16 cellular contexts compared by ENCODE assay signal in the genomic region with DNA sequence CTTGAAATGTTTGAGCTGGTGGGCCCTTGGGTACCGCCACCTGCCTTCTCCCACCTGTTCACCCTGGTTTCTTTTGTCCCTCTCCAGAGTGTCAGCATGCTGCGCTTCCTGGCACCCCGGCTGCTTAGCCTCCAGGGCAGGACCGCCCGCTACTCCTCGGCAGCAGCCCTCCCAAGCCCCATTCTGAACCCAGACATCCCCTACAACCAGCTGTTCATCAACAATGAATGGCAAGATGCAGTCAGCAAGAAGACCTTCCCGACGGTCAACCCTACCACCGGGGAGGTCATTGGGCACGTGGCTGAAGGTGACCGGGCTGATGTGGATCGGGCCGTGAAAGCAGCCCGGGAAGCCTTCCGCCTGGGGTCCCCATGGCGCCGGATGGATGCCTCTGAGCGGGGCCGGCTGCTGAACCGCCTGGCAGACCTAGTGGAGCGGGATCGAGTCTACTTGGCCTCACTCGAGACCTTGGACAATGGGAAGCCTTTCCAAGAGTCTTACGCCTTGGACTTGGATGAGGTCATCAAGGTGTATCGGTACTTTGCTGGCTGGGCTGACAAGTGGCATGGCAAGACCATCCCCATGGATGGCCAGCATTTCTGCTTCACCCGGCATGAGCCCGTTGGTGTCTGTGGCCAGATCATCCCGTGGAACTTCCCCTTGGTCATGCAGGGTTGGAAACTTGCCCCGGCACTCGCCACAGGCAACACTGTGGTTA. TPM values are rescaled to one million over a fixed set of nuclear protein-coding genes. Genes with fewer than 3 reads are reported as not detected.
DNase-seq lines count a peak whose midpoint lies in the region; ATAC-seq and TF ChIP-seq lines count a peak whose summit lies in the region.
"Had no signal": no experiment of that assay in that cellular context is flagged by ENCODE, and none has a peak within 500 bp of the region (broad histone marks: within the 10 kb centered on the region; RNA-seq: fewer than 3 reads in every experiment).

No MANE protein-coding gene starts in this region.

- POLR2A ChIA-PET in IMR-90 (lab: Charles Lee; ENCODE audit: unreplicated experiment) = no interaction called here

- intact Hi-C loops in IMR-90 (cut with micrococcal nuclease) (no loop called here), esophagus muscularis mucosa (cut with DNase I) (no loop called here), tibial artery (cut with DNase I; ENCODE audit: low total_unique reads) (no loop called here)

- BruUV-seq in IMR-90 (replicated peaks; lab: Mats Ljungman, UMichigan) = no TSS peak

- H3K27ac ChIP-seq in IMR-90 (ENCODE audit: insufficient read depth, low read length) = no peak overlapping the region
- peak overlapping the region; percentile 89 to 96 (median 90) for H3K27ac ChIP-seq in esophagus muscularis mucosa (replicated peaks in 1 of 4)
- no peak overlapping the region for H3K27ac ChIP-seq in neuronal stem cell (replicated peaks; ENCODE audit: low read length)
- H3K27ac ChIP-seq in tibial artery = peak overlapping the region; percentile 91 to 97
- H3K27ac ChIP-seq in brain microvascular endothelial cell = no peak overlapping the region
- H3K27ac ChIP-seq: 22Rv1, A549, C4-2B, GM23248, HL-60 had no signal

- CTCF ChIA-PET in IMR-90 (lab: Yijun Ruan, JAX) = no interaction called here

- no peak for TF ChIP-seq EP300 in esophagus muscularis mucosa (IDR thresholded peaks at IDR 0.05)

- no peak for ATAC-seq in IMR-90 (ENCODE audit: low read depth)
- ATAC-seq in effector memory CD8-positive, alpha-beta T cell (replicated peaks) = no peak
- ATAC-seq: A549 had no signal

- H4K91ac ChIP-seq in IMR-90 (ENCODE audit: insufficient read depth, low read depth, low read length) (no peak overlapping the region), neuronal stem cell (ENCODE audit: low read depth, low read length, poor library complexity) (no peak overlapping the region)

- no peak overlapping the region for H2AK5ac ChIP-seq in IMR-90 (ENCODE audit: low read depth, low read length)
- H2AK5ac ChIP-seq in neuronal stem cell (ENCODE audit: low read depth, low read length) = peak overlapping the region; percentile 22

- H3K23ac ChIP-seq in IMR-90 (ENCODE audit: low read depth, low read length) = no peak overlapping the region
- no peak overlapping the region for H3K23ac ChIP-seq in neuronal stem cell (ENCODE audit: low read depth, low read length, poor library complexity)

- peak overlapping the region in 1 of 2 donors; percentile 50 for H3K27ac Mint-ChIP-seq in effector memory CD8-positive, alpha-beta T cell
- H3K27ac Mint-ChIP-seq: CD4-positive, alpha-beta T cell had no signal

- peaks cover 0 to under 1% of the 10 kb centered on the region in 2 donors for H3K27me3 Mint-ChIP-seq in effector memory CD8-positive, alpha-beta T cell
- H3K27me3 Mint-ChIP-seq: CD4-positive, alpha-beta T cell had no signal

- no peak overlapping the region for H3K18ac ChIP-seq in IMR-90 (ENCODE audit: low read depth, low read length)
- H3K18ac ChIP-seq in neuronal stem cell (ENCODE audit: low read length) = no peak overlapping the region

- H3K27me3 ChIP-seq in IMR-90 (ENCODE audit: control insufficient read depth, insufficient read depth, low read length) (no peaks in the 10 kb centered on the region), esophagus muscularis mucosa (no peaks in the 10 kb centered on the region), neuronal stem cell (ENCODE audit: control insufficient read depth in 3 of 3, insufficient read depth in 3 of 3, low read depth in 1 of 3, low read length in 3 of 3) (peaks cover 0 to 3% (median 0%) of the 10 kb centered on the region in 3 experiments), tibial artery (no peaks in the 10 kb centered on the region), brain microvascular endothelial cell (replicated peaks) (no peaks in the 10 kb centered on the region)

- TF ChIP-seq RAD21 in IMR-90 (IDR thresholded peaks at IDR 0.05; ENCODE audit: low read length) = no peak

- no peak overlapping the region for H4K5ac ChIP-seq in IMR-90 (ENCODE audit: low read depth, low read length)

- TF ChIP-seq CTCF in IMR-90 (conservative IDR thresholded peaks at IDR 0.05; ENCODE audit: low read depth, low read length) (no peak), esophagus muscularis mucosa (IDR thresholded peaks at IDR 0.05) (no peak), tibial artery (IDR thresholded peaks at IDR 0.05) (no peak), brain microvascular endothelial cell (IDR thresholded peaks at IDR 0.05; ENCODE audit: low read depth, low read length, missing control alignments) (no peak)

- H3K56ac ChIP-seq in IMR-90 (ENCODE audit: extremely low read depth, insufficient read depth, low read length) = no peak overlapping the region

- H3K4me2 ChIP-seq in IMR-90 (ENCODE audit: low read depth, low read length) (no peak overlapping the region), neuronal stem cell (ENCODE audit: insufficient read depth, low read length, poor library complexity, severe bottlenecking) (no peak overlapping the region)
- H3K4me2 ChIP-seq: A549 had no signal

- no peak overlapping the region for H2AFZ ChIP-seq in IMR-90 (replicated peaks; ENCODE audit: low read length, poor library complexity)
- no peak overlapping the region for H2AFZ ChIP-seq in neuronal stem cell (ENCODE audit: low read length)
- H2AFZ ChIP-seq: GM23248 had no signal

- WGBS in IMR-90 (ENCODE audit: extremely low coverage in 2 of 2, insufficient read length in 1 of 2), 2 experiments = 95% methylated on average over 25 of the region's 30 CpGs; no CpG with 5 or more reads in 1 of the 2 experiments
- 88% methylated on average over 23 of the region's 30 CpGs for WGBS in esophagus muscularis mucosa
- no CpG with 5 or more reads among the region's 30 CpGs for WGBS in neuronal stem cell (ENCODE audit: extremely low coverage in 2 of 2, insufficient read length in 2 of 2, insufficient replicate concordance in 1 of 2), 2 donors

- H3K79me1 ChIP-seq in IMR-90 (ENCODE audit: low read depth in 1 of 2, low read length in 2 of 2) (peaks cover 20 to 49% of the 10 kb centered on the region in 2 experiments), neuronal stem cell (ENCODE audit: low read depth, low read length) (peaks cover 5% of the 10 kb centered on the region)

- peaks cover 19 to 22% of the 10 kb centered on the region in 2 donors for H3K4me1 Mint-ChIP-seq in effector memory CD8-positive, alpha-beta T cell (ENCODE audit: low read depth in 2 of 2)

- TF ChIP-seq POLR2A in IMR-90 (IDR thresholded peaks at IDR 0.05; ENCODE audit: low read depth, low read length) = no peak
- TF ChIP-seq POLR2A in esophagus muscularis mucosa (IDR thresholded peaks at IDR 0.05; ENCODE audit: low read depth) = no peak

- H3K4me3 Mint-ChIP-seq in effector memory CD8-positive, alpha-beta T cell = no peak overlapping the region
- H3K4me3 Mint-ChIP-seq: CD4-positive, alpha-beta T cell had no signal

- dilution Hi-C loops in IMR-90 (cut with HindIII; ENCODE audit: low sequenced_read_pairs, unreplicated experiment) = loop anchor here (25.0 kb wide), 1 partner anchor 484 kb away; a partner anchor contains a TSS

- H3K36me3 ChIP-seq in IMR-90 (ENCODE audit: control insufficient read depth, insufficient read depth, low read length) (peaks cover 22% of the 10 kb centered on the region), esophagus muscularis mucosa (peaks cover 21 to 38% (median 28%) of the 10 kb centered on the region in 4 donors), neuronal stem cell (replicated peaks in 1 of 2; ENCODE audit: control insufficient read depth in 2 of 2, insufficient read depth in 2 of 2, low read length in 2 of 2) (peaks cover 29 to 50% of the 10 kb centered on the region in 2 donors), tibial artery (peaks cover 38 to 49% (median 42%) of the 10 kb centered on the region in 3 donors), brain microvascular endothelial cell (replicated peaks) (peaks cover 17% of the 10 kb centered on the region)

- peaks cover 3% of the 10 kb centered on the region for H4K20me1 ChIP-seq in IMR-90 (ENCODE audit: insufficient read depth, low read length)

- H2BK15ac ChIP-seq in IMR-90 (ENCODE audit: low read depth, low read length) = no peak overlapping the region
- H2BK15ac ChIP-seq in neuronal stem cell (ENCODE audit: low read length) = no peak overlapping the region

- H3K14ac ChIP-seq in IMR-90 (replicated peaks; ENCODE audit: low read depth, low read length) (no peak overlapping the region), neuronal stem cell (ENCODE audit: low read length) (no peak overlapping the region)

- H3K4me3 ChIP-seq in IMR-90 (ENCODE audit: insufficient read depth, low read depth, low read length) (no peak overlapping the region), esophagus muscularis mucosa (peak overlapping the region in 2 of 4 donors; percentile 66 to 74), neuronal stem cell (ENCODE audit: low read length in 2 of 2) (no peak overlapping the region), tibial artery (peak overlapping the region in 1 of 2 donors; percentile 93), brain microvascular endothelial cell (ENCODE audit: low read depth, low read length) (no peak overlapping the region)
- H3K4me3 ChIP-seq: A549, GM23248 had no signal

- no peak overlapping the region for H2BK20ac ChIP-seq in IMR-90 (ENCODE audit: low read depth, low read length)

- peaks cover 7% of the 10 kb centered on the region for H3K36me3 Mint-ChIP-seq in effector memory CD8-positive, alpha-beta T cell (ENCODE audit: insufficient read depth)

- H2AK9ac ChIP-seq in IMR-90 (replicated peaks; ENCODE audit: low read depth, low read length, poor library complexity) = peak overlapping the region; percentile 61

- H4K8ac ChIP-seq in IMR-90 (ENCODE audit: low read depth in 2 of 2, low read length in 2 of 2) (no peak overlapping the region), neuronal stem cell (ENCODE audit: low read depth, low read length) (no peak overlapping the region)

- H2BK120ac ChIP-seq in IMR-90 (ENCODE audit: low read depth, low read length) = no peak overlapping the region
- H2BK120ac ChIP-seq in neuronal stem cell (ENCODE audit: low read depth, low read length) = peak overlapping the region; percentile 43

- no peaks in the 10 kb centered on the region for H3K9me3 Mint-ChIP-seq in effector memory CD8-positive, alpha-beta T cell
- H3K9me3 Mint-ChIP-seq: CD4-positive, alpha-beta T cell had no signal

- H3K9me3 ChIP-seq in IMR-90 (ENCODE audit: control insufficient read depth, insufficient read depth, low read length) (no peaks in the 10 kb centered on the region), esophagus muscularis mucosa (no peaks in the 10 kb centered on the region), neuronal stem cell (replicated peaks in 1 of 2; ENCODE audit: control insufficient read depth in 2 of 2, insufficient read depth in 1 of 2, low read depth in 1 of 2, low read length in 2 of 2) (no peaks in the 10 kb centered on the region), tibial artery (no peaks in the 10 kb centered on the region)
- H3K9me3 ChIP-seq: A549, Caco-2 had no signal

- DNase-seq in IMR-90 (no peak), esophagus muscularis mucosa (ENCODE audit: extremely low spot score) (no peak), neuronal stem cell (ENCODE audit: low spot score) (no peak), tibial artery (no peak), brain microvascular endothelial cell (no peak), NK-92 (lab: John Stamatoyannopoulos, UW; ENCODE audit: unreplicated experiment) (no peak)
- DNase-seq in effector memory CD8-positive, alpha-beta T cell = no peak
- DNase-seq: AML-193; Caco-2; CD4-positive, alpha-beta T cell; GM23248; HCEC 1CT had no signal

- H2BK5ac ChIP-seq in IMR-90 (ENCODE audit: low read depth, low read length, poor library complexity, severe bottlenecking) (no peak overlapping the region), neuronal stem cell (ENCODE audit: low read length) (peak overlapping the region; percentile 40)

- no peak overlapping the region for H2BK12ac ChIP-seq in neuronal stem cell (ENCODE audit: low read length)

- H3K9ac ChIP-seq in IMR-90 (ENCODE audit: low read depth, low read length) (no peak overlapping the region), neuronal stem cell (ENCODE audit: low read depth, low read length, poor library complexity) (no peak overlapping the region)
- H3K9ac ChIP-seq: GM23248 had no signal

- H3K9me1 ChIP-seq in IMR-90 (ENCODE audit: insufficient read depth, low read length) = peaks cover 7% of the 10 kb centered on the region

- in situ Hi-C loops in IMR-90 (cut with MboI; ENCODE audit: low sequenced_read_pairs) (no loop called here), brain microvascular endothelial cell (cut with HindIII; ENCODE audit: low pct_ligation_motif_present, low sequenced_read_pairs) (no loop called here)

- H3K4me1 ChIP-seq in IMR-90 (ENCODE audit: control insufficient read depth, insufficient read depth, low read length) = peaks cover 6% of the 10 kb centered on the region
- peaks cover 9 to 80% (median 73%) of the 10 kb centered on the region in 4 donors for H3K4me1 ChIP-seq in esophagus muscularis mucosa
- peaks cover 7% of the 10 kb centered on the region in 2 donors for H3K4me1 ChIP-seq in neuronal stem cell (ENCODE audit: control insufficient read depth in 2 of 2, insufficient read depth in 1 of 2, low read depth in 1 of 2, low read length in 2 of 2)
- peaks cover 0 to 87% (median 50%) of the 10 kb centered on the region in 4 donors for H3K4me1 ChIP-seq in tibial artery

- H3K4ac ChIP-seq in IMR-90 (ENCODE audit: low read depth, low read length) (no peak overlapping the region), neuronal stem cell (ENCODE audit: low read length) (no peak overlapping the region)

RNA-seq across cellular contexts. Expression of a gene that starts 3.3 kb away (rescaled TPM):
- total RNA-seq in IMR-90 (2012; rRNA removed) (37.2 and 37.6 TPM in 2 replicates), esophagus muscularis mucosa (100 to 1,000 TPM; 253 to 364 (median 272) TPM)
- polyA plus RNA-seq in IMR-90 (2012; rRNA removed) = 27.2 and 29.6 TPM in 2 replicates
- 17.3 and 24.3 TPM in 2 replicates for polyA plus RNA-seq in IMR-90 (2012; cell fraction: cytosol; rRNA removed)
- polyA plus RNA-seq in IMR-90 (2012; cell fraction: nucleus; rRNA removed; ENCODE audit: low replicate concordance) = 8.2 and 8.4 TPM in 2 replicates
- 24.0 TPM for polyA plus RNA-seq in neuronal stem cell (2013, experiment 1 of 2)
- 24.2 TPM for polyA plus RNA-seq in neuronal stem cell (2013, experiment 2 of 2)

RNA-seq across cellular contexts. Expression of a gene that starts 28.4 kb away (rescaled TPM):
- total RNA-seq in IMR-90 (2012; rRNA removed) (under 0.01 TPM in 1 of 2 replicates, not detected in the other), esophagus muscularis mucosa (1 to 10 TPM in 2 of 4 donors, under 1 TPM in 2; 0.78 to 3.7 (median 1.5) TPM)
- polyA plus RNA-seq in IMR-90 (2012; rRNA removed) = not detected in 2 replicates
- polyA plus RNA-seq in IMR-90 (2012; cell fraction: cytosol; rRNA removed) = not detected in 2 replicates
- not detected in 2 replicates for polyA plus RNA-seq in IMR-90 (2012; cell fraction: nucleus; rRNA removed; ENCODE audit: low replicate concordance)
- 21.7 TPM for polyA plus RNA-seq in neuronal stem cell (2013, experiment 1 of 2)
- 21.3 TPM for polyA plus RNA-seq in neuronal stem cell (2013, experiment 2 of 2)
- total RNA-seq: CD4-positive, alpha-beta T cell had no signal

Comparison
In these comparisons a context has a peak if more than half of its experiments do, and no peak if none do; other contexts are left out.
1. H3K27ac ChIP-seq: peak in esophagus muscularis mucosa (4 of 4) and tibial artery (2 of 2); none in IMR-90 (single experiment), neuronal stem cell (single experiment) and brain microvascular endothelial cell (single experiment).